ENCODE assay signal across 1 cellular context in genomic region chr16:929227-929669, GRCh38.
TF ChIP-seq lines count a peak whose summit lies in the region.

No MANE protein-coding gene starts in this region.

TF ChIP-seq in WTC11, 78 proteins besides CTCF, POLR2A, EP300 and RAD21 (continued from another document):
- no peak for TF ChIP-seq PRDM15 (CRISPR knock-in tag; IDR thresholded peaks at IDR 0.05)
- no peak for TF ChIP-seq ESRRA (CRISPR knock-in tag; IDR thresholded peaks at IDR 0.05; ENCODE audit: borderline replicate concordance)
- TF ChIP-seq ZNF232 (CRISPR knock-in tag; IDR thresholded peaks at IDR 0.05): no peak
- TF ChIP-seq MYBL2 (CRISPR knock-in tag; IDR thresholded peaks at IDR 0.05): no peak
- no peak for TF ChIP-seq ZBTB21 (CRISPR knock-in tag; IDR thresholded peaks at IDR 0.05; ENCODE audit: borderline replicate concordance)
TF ChIP-seq in WTC11: peak in this region for 0.
